ENCODE assay signal across 10 cellular contexts in genomic region chr2:148023861-148024260, GRCh38. TPM values are rescaled to one million over a fixed set of nuclear protein-coding genes. Genes with fewer than 3 reads are reported as not detected.
DNase-seq lines count a peak whose midpoint lies in the region; ATAC-seq and TF ChIP-seq lines count a peak whose summit lies in the region.
"Had no signal": no experiment of that assay in that cellular context is flagged by ENCODE, and none has a peak within 500 bp of the region (broad histone marks: within the 10 kb centered on the region; RNA-seq: fewer than 3 reads in every experiment).

No MANE protein-coding gene starts in this region.

- H3K27me3 Mint-ChIP-seq in natural killer cell treated with Interleukin-12 subunit alpha and Interleukin-12 subunit beta and Interleukin-15 and Interleukin-18, amount 100 ng/mL, for 72 hours = no peaks in the 10 kb centered on the region

- peak overlapping the region; percentile 96 for H3K4me3 Mint-ChIP-seq in natural killer cell treated with Interleukin-12 subunit alpha and Interleukin-12 subunit beta and Interleukin-15 and Interleukin-18, amount 100 ng/mL, for 72 hours

- peaks cover 59% of the 10 kb centered on the region for H3K79me2 ChIP-seq in PC-9 (ENCODE audit: low read depth)

- BruUV-seq in PC-9 (replicated peaks; lab: Mats Ljungman, UMichigan) = no TSS peak

- no peaks in the 10 kb centered on the region for H3K36me3 Mint-ChIP-seq in natural killer cell treated with Interleukin-12 subunit alpha and Interleukin-12 subunit beta and Interleukin-15 and Interleukin-18, amount 100 ng/mL, for 72 hours

- H3K4me3 ChIP-seq in PC-9 (no peak overlapping the region), prostate gland (no peak overlapping the region)
- H3K4me3 ChIP-seq: ascending aorta had no signal

- peaks cover 28 to 45% of the 10 kb centered on the region in 2 donors for H3K4me1 Mint-ChIP-seq in natural killer cell treated with Interleukin-12 subunit alpha and Interleukin-12 subunit beta and Interleukin-15 and Interleukin-18, amount 100 ng/mL, for 72 hours (ENCODE audit: low read depth in 2 of 2)

- POLR2A ChIA-PET in PC-9 (lab: Charles Lee; ENCODE audit: unreplicated experiment) = no interaction called here

- 0 out of 2 replicates have a peak overlapping the region, but pooled peaks have one; percentile 90 for H3K4me2 ChIP-seq in PC-9

- H4K20me1 ChIP-seq in PC-9 (ENCODE audit: insufficient read depth) = peaks cover 12% of the 10 kb centered on the region; the same call in 1 of the 2 replicates

- no peaks in the 10 kb centered on the region for H3K9me2 ChIP-seq in PC-9 (ENCODE audit: insufficient read depth)

- peaks cover 7% of the 10 kb centered on the region for H3F3A ChIP-seq in PC-9 (ENCODE audit: insufficient read depth, low read depth)

- H3K36me3 ChIP-seq in PC-9 (ENCODE audit: low read depth) (no peaks in the 10 kb centered on the region), prostate gland (no peaks in the 10 kb centered on the region)
- H3K36me3 ChIP-seq: ascending aorta had no signal

- TF ChIP-seq POLR2A in prostate gland (IDR thresholded peaks at IDR 0.05) = no peak

- H3K27ac ChIP-seq in PC-9 = no peak overlapping the region
- no peak overlapping the region for H3K27ac ChIP-seq in prostate gland
- H3K27ac ChIP-seq: ascending aorta had no signal

- H3K9me3 ChIP-seq in PC-9 (ENCODE audit: insufficient read depth, low read depth) (no peaks in the 10 kb centered on the region), prostate gland (no peaks in the 10 kb centered on the region)
- H3K9me3 ChIP-seq: ascending aorta had no signal

- H2AFZ ChIP-seq in PC-9 = no peak overlapping the region

- DNase-seq in PC-9 (no peak), prostate gland (ENCODE audit: low spot score) (no peak), NCI-H510A treated with DMSO at 0.1 percent for 48 hours (lab: John Stamatoyannopoulos, UW) (no peak), glomerular visceral epithelial cell (ENCODE audit: extremely low spot score) (no peak)
- no peak for DNase-seq in natural killer cell treated with Interleukin-12 subunit alpha and Interleukin-12 subunit beta and Interleukin-15 and Interleukin-18, amount 100 ng/mL, for 72 hours (ENCODE audit: low spot score)
- DNase-seq: GOT3, kidney glomerular epithelial cell had no signal

- CTCF ChIA-PET in PC-9 (lab: Charles Lee) = no interaction called here

- H3K4me1 ChIP-seq in PC-9 (replicated peaks; ENCODE audit: insufficient read depth) (peaks cover 18% of the 10 kb centered on the region), prostate gland (replicated peaks) (peaks cover 4% of the 10 kb centered on the region)

- peak overlapping the region; percentile 89 to 96 for H3K27ac Mint-ChIP-seq in natural killer cell treated with Interleukin-12 subunit alpha and Interleukin-12 subunit beta and Interleukin-15 and Interleukin-18, amount 100 ng/mL, for 72 hours

- TF ChIP-seq CTCF in PC-9 (conservative IDR thresholded peaks at IDR 0.05) (no peak), prostate gland (IDR thresholded peaks at IDR 0.05) (no peak)

- H3K27me3 ChIP-seq in PC-9 (ENCODE audit: insufficient read depth, low read depth) (no peaks in the 10 kb centered on the region), prostate gland (replicated peaks; ENCODE audit: insufficient read depth) (no peaks in the 10 kb centered on the region)
- H3K27me3 ChIP-seq: ascending aorta had no signal

- ATAC-seq in GM18867 (IDR thresholded peaks at IDR 0.05; ENCODE audit: unreplicated experiment) = peak; percentile 34
- ATAC-seq in GM21825 (IDR thresholded peaks at IDR 0.05; ENCODE audit: unreplicated experiment) = peak; percentile 36
- no peak for ATAC-seq in natural killer cell treated with Interleukin-12 subunit alpha and Interleukin-12 subunit beta and Interleukin-15 and Interleukin-18, amount 100 ng/mL, for 72 hours

- intact Hi-C loops in PC-9 (cut with micrococcal nuclease; ENCODE audit: unreplicated experiment) = loop anchor here (10.0 kb wide), 1 partner anchor 621 kb away; the partner anchor contains the start of gene EPC2
- intact Hi-C loops in prostate gland (cut with DNase I) = loop anchor here (10.0 kb wide), 1 partner anchor 621 kb away; the partner anchor contains the start of gene EPC2

- no peaks in the 10 kb centered on the region for H3K9me3 Mint-ChIP-seq in natural killer cell treated with Interleukin-12 subunit alpha and Interleukin-12 subunit beta and Interleukin-15 and Interleukin-18, amount 100 ng/mL, for 72 hours

RNA-seq across cellular contexts. Expression of gene MBD5, which starts 3.0 kb away (rescaled TPM):
- total RNA-seq in PC-9 (2021) = 35.1 and 46.5 TPM in 2 replicates
- 10 to 100 TPM; 29.2 to 32.4 TPM for total RNA-seq in natural killer cell treated with Interleukin-12 subunit alpha and Interleukin-12 subunit beta and Interleukin-15 and Interleukin-18, amount 100 ng/mL, for 72 hours
- total RNA-seq in prostate gland = 10 to 100 TPM; 38.2 to 44.7 TPM

RNA-seq across cellular contexts. Expression of gene ORC4, which starts 3.3 kb away (rescaled TPM):
- total RNA-seq in PC-9 (2021) (28.4 and 44.2 TPM in 2 replicates), prostate gland (10 to 100 TPM; 62.0 to 88.3 TPM)
- total RNA-seq in natural killer cell treated with Interleukin-12 subunit alpha and Interleukin-12 subunit beta and Interleukin-15 and Interleukin-18, amount 100 ng/mL, for 72 hours = 10 to 100 TPM; 24.5 to 28.3 TPM

Comparison
In these comparisons a context has a peak if more than half of its experiments do, and no peak if none do; other contexts are left out.
1. ATAC-seq: peak in GM18867 (single experiment) and GM21825 (single experiment); none in natural killer cell treated with Interleukin-12 subunit alpha and Interleukin-12 subunit beta and Interleukin-15 and Interleukin-18, amount 100 ng/mL, for 72 hours (0 of 2).